In the genomic region with DNA sequence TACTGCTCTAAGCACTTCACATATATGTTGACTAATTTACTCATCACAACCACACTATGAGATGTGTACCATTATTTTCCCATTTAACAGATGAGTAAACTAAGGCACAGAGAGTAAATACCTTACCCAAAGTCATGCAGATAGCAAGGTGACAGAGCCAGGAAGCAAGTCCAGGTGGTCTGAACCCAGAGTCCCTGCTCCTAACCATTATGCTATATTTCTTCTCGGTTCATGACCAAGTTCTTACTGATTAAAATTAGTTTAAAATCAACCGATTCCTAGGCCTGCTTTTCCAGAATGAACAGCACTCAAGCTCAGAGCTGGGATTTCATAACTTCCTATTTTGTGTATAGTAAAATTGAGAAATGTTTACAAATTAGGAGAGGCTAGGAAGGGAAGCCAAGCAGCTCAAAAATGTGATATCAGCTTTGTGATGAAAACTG, we compare ENCODE assay signal across 20 cellular contexts.
A peak's percentile ranks its signal among the peaks of the same experiment; 100 is the strongest.
DNase-seq lines count a peak whose midpoint lies in the region; ATAC-seq lines count a peak whose summit lies in the region.
"Had no signal": no experiment of that assay in that cellular context is flagged by ENCODE, and none has a peak within 500 bp of the region (broad histone marks: within the 10 kb centered on the region; RNA-seq: fewer than 3 reads in every experiment).

No MANE protein-coding gene starts in this region.

- no peak overlapping the region for H4K8ac ChIP-seq in mesenchymal stem cell (ENCODE audit: low read length)

- H3K9me3 ChIP-seq in mesenchymal stem cell (ENCODE audit: control insufficient read depth, low read length) (no peaks in the 10 kb centered on the region), aorta (ENCODE audit: control insufficient read depth, low read length) (no peaks in the 10 kb centered on the region)
- H3K9me3 ChIP-seq: right lobe of liver, thyroid gland had no signal

- H3K36me3 Mint-ChIP-seq in T-helper 1 cell treated with Interleukin-12 subunit alpha and Interleukin-12 subunit beta and Interleukin-4 antibody, amounts not matched to agents 30 μg/mL and 1 μg/mL, for 36 hours (ENCODE audit: low read depth) = peaks cover 18% of the 10 kb centered on the region

- no peak overlapping the region for H3K23ac ChIP-seq in mesenchymal stem cell (ENCODE audit: low read length in 2 of 2)

- H2AK5ac ChIP-seq in mesenchymal stem cell (ENCODE audit: low read length, severe bottlenecking) = no peak overlapping the region

- 60% methylated on average over 1 of the region's 2 CpGs for WGBS in mesenchymal stem cell
- 95 to 99% methylated on average over 2 of the region's 2 CpGs for WGBS in aorta, 2 donors

- H2BK5ac ChIP-seq in mesenchymal stem cell (ENCODE audit: low read depth, low read length, poor library complexity, severe bottlenecking) = no peak overlapping the region

- H3K27me3 ChIP-seq in mesenchymal stem cell (ENCODE audit: control insufficient read depth in 1 of 2, insufficient read depth in 1 of 2, low read length in 2 of 2) (peaks cover 3 to 20% of the 10 kb centered on the region in 2 experiments), aorta (ENCODE audit: control insufficient read depth in 1 of 2, insufficient read depth in 2 of 2, low read length in 1 of 2) (peaks cover 0 to 2% of the 10 kb centered on the region in 2 donors)
- H3K27me3 ChIP-seq: right lobe of liver, thyroid gland had no signal

- no peak overlapping the region for H3K4ac ChIP-seq in mesenchymal stem cell (ENCODE audit: low read depth in 1 of 2, low read length in 2 of 2)

- H4K91ac ChIP-seq in mesenchymal stem cell (ENCODE audit: low read length) = no peak overlapping the region

- peaks cover 3% of the 10 kb centered on the region for H3K9me3 Mint-ChIP-seq in T-helper 1 cell treated with Interleukin-12 subunit alpha and Interleukin-12 subunit beta and Interleukin-4 antibody, amounts not matched to agents 30 μg/mL and 1 μg/mL, for 36 hours
- H3K9me3 Mint-ChIP-seq: CD4-positive, alpha-beta T cell had no signal

- peaks cover 7% of the 10 kb centered on the region for H3K27me3 Mint-ChIP-seq in T-helper 1 cell treated with Interleukin-12 subunit alpha and Interleukin-12 subunit beta and Interleukin-4 antibody, amounts not matched to agents 30 μg/mL and 1 μg/mL, for 36 hours (ENCODE audit: low read depth)
- H3K27me3 Mint-ChIP-seq: CD4-positive, alpha-beta T cell had no signal

- no peak overlapping the region for H2BK120ac ChIP-seq in mesenchymal stem cell (ENCODE audit: low read depth, low read length)

- intact Hi-C loops in aorta (cut with DNase I) = no loop called here

- H2BK12ac ChIP-seq in mesenchymal stem cell (ENCODE audit: low read length in 2 of 2) = no peak overlapping the region

- ATAC-seq in aorta (ENCODE audit: low FRiP score) = peak; percentile 33
- ATAC-seq in HG03025 (IDR thresholded peaks at IDR 0.05; ENCODE audit: low FRiP score, unreplicated experiment) = no peak
- no peak for ATAC-seq in GM18907 (IDR thresholded peaks at IDR 0.05; ENCODE audit: unreplicated experiment)

- H3K9ac ChIP-seq in mesenchymal stem cell (ENCODE audit: low read length) = no peak overlapping the region

- no peak overlapping the region for H2AFZ ChIP-seq in mesenchymal stem cell (ENCODE audit: low read depth, low read length)

- H2BK15ac ChIP-seq in mesenchymal stem cell (ENCODE audit: low read depth, poor library complexity, severe bottlenecking) = no peak overlapping the region

- no peaks in the 10 kb centered on the region for H3K36me3 ChIP-seq in mesenchymal stem cell (ENCODE audit: control insufficient read depth in 1 of 2, insufficient read depth in 2 of 2, low read depth in 1 of 2, low read length in 2 of 2)
- no peaks in the 10 kb centered on the region for H3K36me3 ChIP-seq in aorta (ENCODE audit: control insufficient read depth in 1 of 2, insufficient read depth in 2 of 2, low read length in 1 of 2)
- H3K36me3 ChIP-seq: right lobe of liver, thyroid gland had no signal

- H3K14ac ChIP-seq in mesenchymal stem cell (ENCODE audit: low read length in 2 of 2) = no peak overlapping the region

- no peak overlapping the region for H3K4me3 Mint-ChIP-seq in T-helper 1 cell treated with Interleukin-12 subunit alpha and Interleukin-12 subunit beta and Interleukin-4 antibody, amounts not matched to agents 30 μg/mL and 1 μg/mL, for 36 hours
- H3K4me3 Mint-ChIP-seq: activated CD4-positive, alpha-beta memory T cell treated with anti-CD3 and anti-CD28 coated beads, Interleukin-2, amount 10 ng/mL, durations not matched to agents 7 days and 5 days; CD4-positive, alpha-beta T cell had no signal

- H3K4me1 ChIP-seq in mesenchymal stem cell (ENCODE audit: control insufficient read depth, insufficient read depth, low read depth, low read length) = peaks cover 5% of the 10 kb centered on the region
- no peaks in the 10 kb centered on the region for H3K4me1 ChIP-seq in aorta (ENCODE audit: control insufficient read depth in 1 of 2, insufficient read depth in 2 of 2, low read length in 2 of 2)
- H3K4me1 ChIP-seq: right lobe of liver, thyroid gland had no signal

- H3K4me3 ChIP-seq in mesenchymal stem cell (ENCODE audit: insufficient read depth in 1 of 2, low read depth in 1 of 2, low read length in 2 of 2) = no peak overlapping the region
- no peak overlapping the region for H3K4me3 ChIP-seq in aorta (ENCODE audit: low read length in 2 of 2)
- H3K4me3 ChIP-seq: right lobe of liver, SK-N-MC, thyroid gland had no signal

- no peak overlapping the region for H3K18ac ChIP-seq in mesenchymal stem cell (ENCODE audit: low read depth in 1 of 2, low read length in 2 of 2)

- DNase-seq in T-helper 1 cell (no peak), fibroblast of peridontal ligament (ENCODE audit: extremely low read depth) (peak; percentile 5), mesenchymal stem cell (peak; percentile 30), aorta (no peak), kidney glomerular epithelial cell (lab: John Stamatoyannopoulos, UW) (no peak)
- DNase-seq: activated CD4-positive, alpha-beta memory T cell treated with anti-CD3 and anti-CD28 coated beads, Interleukin-2, amount 10 ng/mL, durations not matched to agents 7 days and 5 days; amygdala; CD4-positive, alpha-beta T cell; DND-41; erythroblast; Kasumi-1; mesendoderm; NCI-H187 treated with DMSO at 0.1 percent for 48 hours; stimulated activated CD4-positive, alpha-beta T cell treated with anti-CD3 and anti-CD28 coated beads, Interleukin-4, amount 100 ng/mL, for 4 hours; thyroid gland had no signal

- H3K79me1 ChIP-seq in mesenchymal stem cell (replicated peaks; ENCODE audit: low read length, poor library complexity, severe bottlenecking) = no peaks in the 10 kb centered on the region

- H3K27ac ChIP-seq in mesenchymal stem cell (ENCODE audit: low read length, poor library complexity, severe bottlenecking) = no peak overlapping the region
- H3K27ac ChIP-seq in aorta (ENCODE audit: low read depth in 1 of 2, low read length in 2 of 2) = no peak overlapping the region
- H3K27ac ChIP-seq: SK-N-MC, thyroid gland had no signal

- peak overlapping the region; percentile 5 for H3K27ac Mint-ChIP-seq in T-helper 1 cell treated with Interleukin-12 subunit alpha and Interleukin-12 subunit beta and Interleukin-4 antibody, amounts not matched to agents 30 μg/mL and 1 μg/mL, for 36 hours
- H3K27ac Mint-ChIP-seq: activated CD4-positive, alpha-beta memory T cell treated with anti-CD3 and anti-CD28 coated beads, Interleukin-2, amount 10 ng/mL, durations not matched to agents 7 days and 5 days; CD4-positive, alpha-beta T cell had no signal

- no peak overlapping the region for H3K4me2 ChIP-seq in mesenchymal stem cell (ENCODE audit: low read length, poor library complexity, severe bottlenecking)

- peaks cover 44% of the 10 kb centered on the region for H3K4me1 Mint-ChIP-seq in T-helper 1 cell treated with Interleukin-12 subunit alpha and Interleukin-12 subunit beta and Interleukin-4 antibody, amounts not matched to agents 30 μg/mL and 1 μg/mL, for 36 hours (ENCODE audit: low read depth)

Comparison
In these comparisons a context has a peak if more than half of its experiments do, and no peak if none do; other contexts are left out.
1. DNase-seq: peak in fibroblast of peridontal ligament (single experiment) and mesenchymal stem cell (single experiment); none in T-helper 1 cell (0 of 5), aorta (0 of 2) and kidney glomerular epithelial cell (single experiment).